Comparison of ENCODE assay signal across 31 cellular contexts in genomic region chr1:204588826-204589225, GRCh38.
"Had no signal": no experiment of that assay in that cellular context is flagged by ENCODE, and none has a peak within 500 bp of the region (broad histone marks: within the 10 kb centered on the region; RNA-seq: fewer than 3 reads in every experiment).

No MANE protein-coding gene starts in this region.

- H3K4me3 Mint-ChIP-seq: activated CD4-positive, alpha-beta memory T cell treated with anti-CD3 and anti-CD28 coated beads for 36 hours; activated CD4-positive, alpha-beta T cell treated with anti-CD3 and anti-CD28 coated beads, Interleukin-2, amount 10 ng/mL, durations not matched to agents 24 days and 14 days; activated naive CD4-positive, alpha-beta T cell treated with anti-CD3 and anti-CD28 coated beads for 36 hours; activated naive CD8-positive, alpha-beta T cell treated with anti-CD3 and anti-CD28 coated beads for 36 hours; activated T-helper 1 cell treated with anti-CD3 and anti-CD28 coated beads, Interleukin-12 subunit alpha, Interleukin-12 subunit beta, Interleukin-2, Interleukin-4 antibody, amounts not matched to agents 30 ng/mL and 10 ng/mL and 1 ng/mL, durations not matched to agents 14 hours and 24 hours and 36 hours; naive B cell; nephron progenitor cell; stimulated activated naive CD8-positive, alpha-beta T cell treated with anti-CD3 and anti-CD28 coated beads, Interleukin-15, amount 100 ng/mL, for 72 hours had no signal

- H3K36me3 Mint-ChIP-seq: activated CD4-positive, alpha-beta memory T cell treated with anti-CD3 and anti-CD28 coated beads for 36 hours; activated naive CD8-positive, alpha-beta T cell treated with anti-CD3 and anti-CD28 coated beads for 36 hours had no signal

- H3K27me3 ChIP-seq: adrenal gland, body of pancreas, esophagus squamous epithelium, ovary, right lobe of liver, upper lobe of left lung had no signal

- H3K9me3 Mint-ChIP-seq: activated CD4-positive, alpha-beta memory T cell treated with anti-CD3 and anti-CD28 coated beads for 36 hours; activated CD4-positive, alpha-beta T cell treated with anti-CD3 and anti-CD28 coated beads, Interleukin-2, amount 10 ng/mL, durations not matched to agents 24 days and 14 days; activated naive CD4-positive, alpha-beta T cell treated with anti-CD3 and anti-CD28 coated beads for 36 hours; activated naive CD8-positive, alpha-beta T cell treated with anti-CD3 and anti-CD28 coated beads for 36 hours; activated T-helper 1 cell treated with anti-CD3 and anti-CD28 coated beads, Interleukin-12 subunit alpha, Interleukin-12 subunit beta, Interleukin-2, Interleukin-4 antibody, amounts not matched to agents 30 ng/mL and 10 ng/mL and 1 ng/mL, durations not matched to agents 14 hours and 24 hours and 36 hours; naive B cell; nephron progenitor cell; stimulated activated naive CD8-positive, alpha-beta T cell treated with anti-CD3 and anti-CD28 coated beads, Interleukin-15, amount 100 ng/mL, for 72 hours had no signal

- H3K4me1 ChIP-seq: adrenal gland, body of pancreas, heart right ventricle, right lobe of liver, upper lobe of left lung had no signal

- H3K36me3 ChIP-seq: adrenal gland, esophagus squamous epithelium, heart right ventricle, left ventricle myocardium inferior, ovary, right lobe of liver, upper lobe of left lung had no signal

- H3K27me3 Mint-ChIP-seq: activated CD4-positive, alpha-beta memory T cell treated with anti-CD3 and anti-CD28 coated beads for 36 hours; activated naive CD8-positive, alpha-beta T cell treated with anti-CD3 and anti-CD28 coated beads for 36 hours; naive B cell; stimulated activated naive CD8-positive, alpha-beta T cell treated with anti-CD3 and anti-CD28 coated beads, Interleukin-15, amount 100 ng/mL, for 72 hours had no signal

- H3K27ac ChIP-seq: adrenal gland, body of pancreas, epithelial cell of prostate, esophagus squamous epithelium, heart right ventricle, left ventricle myocardium inferior, ovary, right lobe of liver, upper lobe of left lung, VCaP had no signal

- ATAC-seq: body of pancreas; heart right ventricle; right lobe of liver; stimulated activated naive CD8-positive, alpha-beta T cell treated with anti-CD3 and anti-CD28 coated beads, Interleukin-15, amount 100 ng/mL, for 72 hours had no signal

- H3K4me3 ChIP-seq: adrenal gland, body of pancreas, esophagus squamous epithelium, heart right ventricle, left ventricle myocardium inferior, lung, ovary, right lobe of liver, upper lobe of left lung had no signal

- H3K4me1 Mint-ChIP-seq: stimulated activated naive CD8-positive, alpha-beta T cell treated with anti-CD3 and anti-CD28 coated beads, Interleukin-15, amount 100 ng/mL, for 72 hours had no signal

- DNase-seq: activated CD4-positive, alpha-beta memory T cell treated with anti-CD3 and anti-CD28 coated beads for 36 hours; activated CD4-positive, alpha-beta T cell treated with anti-CD3 and anti-CD28 coated beads, Interleukin-2, amount 10 ng/mL, durations not matched to agents 24 days and 14 days; activated CD4-positive, CD25-positive, alpha-beta regulatory T cell treated with anti-CD3 and anti-CD28 coated beads, Interleukin-2, amount 50 U/mL, for 72 hours; activated CD8-positive, alpha-beta memory T cell treated with anti-CD3 and anti-CD28 coated beads, Interleukin-2, amount 50 U/mL, for 4 hours; activated effector memory CD4-positive, alpha-beta T cell treated with anti-CD3 and anti-CD28 coated beads, Interleukin-2, amount 50 U/mL, for 16 hours; activated naive CD4-positive, alpha-beta T cell treated with anti-CD3 and anti-CD28 coated beads for 36 hours; activated naive CD8-positive, alpha-beta T cell treated with anti-CD3 and anti-CD28 coated beads for 36 hours; activated T-cell treated with anti-CD3 and anti-CD28 coated beads, Interleukin-2, amount 50 U/mL, for 1 hour; adrenal gland; aorta; body of pancreas; effector CD8-positive, alpha-beta T cell; esophagus squamous epithelium; foreskin melanocyte; heart right ventricle; islet precursor cell; left ventricle myocardium inferior; naive B cell; nephron progenitor cell; ovary; right lobe of liver; stimulated activated CD4-positive, alpha-beta T cell treated with anti-CD3 and anti-CD28 coated beads, Interleukin-4, amount 100 ng/mL, for 1 hour; stimulated activated naive CD8-positive, alpha-beta T cell treated with anti-CD3 and anti-CD28 coated beads, Interleukin-15, amount 100 ng/mL, for 72 hours; substantia nigra; T-helper 9 cell; upper lobe of left lung had no signal

- H3K27ac Mint-ChIP-seq: activated CD4-positive, alpha-beta memory T cell treated with anti-CD3 and anti-CD28 coated beads for 36 hours; activated CD4-positive, alpha-beta T cell treated with anti-CD3 and anti-CD28 coated beads, Interleukin-2, amount 10 ng/mL, durations not matched to agents 24 days and 14 days; activated naive CD4-positive, alpha-beta T cell treated with anti-CD3 and anti-CD28 coated beads for 36 hours; activated naive CD8-positive, alpha-beta T cell treated with anti-CD3 and anti-CD28 coated beads for 36 hours; activated T-helper 1 cell treated with anti-CD3 and anti-CD28 coated beads, Interleukin-12 subunit alpha, Interleukin-12 subunit beta, Interleukin-2, Interleukin-4 antibody, amounts not matched to agents 30 ng/mL and 10 ng/mL and 1 ng/mL, durations not matched to agents 14 hours and 24 hours and 36 hours; nephron progenitor cell; progenitor cell of endocrine pancreas had no signal
